ENCODE assay signal across 20 cellular contexts in genomic region chr5:124279146-124279545, GRCh38.
A peak's percentile ranks its signal among the peaks of the same experiment; 100 is the strongest.
DNase-seq lines count a peak whose midpoint lies in the region; ATAC-seq, FAIRE-seq and TF ChIP-seq lines count a peak whose summit lies in the region.
"Had no signal": no experiment of that assay in that cellular context is flagged by ENCODE, and none has a peak within 500 bp of the region (broad histone marks: within the 10 kb centered on the region; RNA-seq: fewer than 3 reads in every experiment).

No MANE protein-coding gene starts in this region.

- no peak for ATAC-seq in PC-3
- ATAC-seq: GM12878, HCT116 had no signal

- TF ChIP-seq CTCF in PC-3 (conservative IDR thresholded peaks at IDR 0.05; ENCODE audit: low read depth, low read length) (no peak), astrocyte (IDR thresholded peaks at IDR 0.05; ENCODE audit: insufficient read depth, low read depth, low read length) (no peak), nephron progenitor cell (IDR thresholded peaks at IDR 0.05) (no peak)

- no peaks in the 10 kb centered on the region for H3K9me3 Mint-ChIP-seq in astrocyte (ENCODE audit: unreplicated experiment)
- no peaks in the 10 kb centered on the region for H3K9me3 Mint-ChIP-seq in nephron progenitor cell

- no peak overlapping the region for H3K4me3 ChIP-seq in PC-3 (ENCODE audit: low read length)
- H3K4me3 ChIP-seq in astrocyte (ENCODE audit: insufficient read depth, low read depth, low read length): no peak overlapping the region
- H3K4me3 ChIP-seq in small intestine (ENCODE audit: low read depth in 1 of 2, low read length in 2 of 2): no peak overlapping the region
- H3K4me3 ChIP-seq: GM12878 had no signal

- H2AFZ ChIP-seq in PC-3 (ENCODE audit: low read length) (no peak overlapping the region), astrocyte (ENCODE audit: low read depth, low read length) (no peak overlapping the region)

- H3K79me2 ChIP-seq in PC-3 (ENCODE audit: low read length): no peaks in the 10 kb centered on the region
- no peaks in the 10 kb centered on the region for H3K79me2 ChIP-seq in astrocyte (ENCODE audit: insufficient read depth, low read length)

- DNase-seq in PC-3: no peak
- DNase-seq in astrocyte (ENCODE audit: low read depth): peak; percentile 30
- DNase-seq in nephron progenitor cell: no peak
- no peak for DNase-seq in small intestine
- no peak for DNase-seq in activated CD4-positive, CD25-positive, alpha-beta regulatory T cell (lab: John Stamatoyannopoulos, UW)
- DNase-seq in NCI-H774 (lab: John Stamatoyannopoulos, UW): no peak
- DNase-seq: ACHN; BE2C; C1 segment of cervical spinal cord; CD4-positive, CD25-positive, alpha-beta regulatory T cell; CD8-positive, alpha-beta memory T cell; COR-L47; DMS 273 treated with DMSO at 0.1 percent for 48 hours; DND-41; EL; GOT3; H7 had no signal

- H3K27ac Mint-ChIP-seq in astrocyte (ENCODE audit: unreplicated experiment): no peak overlapping the region
- peak overlapping the region; percentile 23 for H3K27ac Mint-ChIP-seq in nephron progenitor cell
- H3K27ac Mint-ChIP-seq: CD4-positive, CD25-positive, alpha-beta regulatory T cell; CD8-positive, alpha-beta memory T cell had no signal

- H4K20me1 ChIP-seq in PC-3 (ENCODE audit: low read length): no peaks in the 10 kb centered on the region
- H4K20me1 ChIP-seq in astrocyte (ENCODE audit: insufficient read depth, low read length): no peaks in the 10 kb centered on the region

- H3K4me2 ChIP-seq in PC-3 (ENCODE audit: low read length): no peak overlapping the region
- H3K4me2 ChIP-seq in astrocyte (ENCODE audit: low read length): no peak overlapping the region

- intact Hi-C loops in PC-3 (cut with micrococcal nuclease): no loop called here

- no peak overlapping the region for H3K4me3 Mint-ChIP-seq in astrocyte (ENCODE audit: unreplicated experiment)
- H3K4me3 Mint-ChIP-seq in nephron progenitor cell: no peak overlapping the region
- H3K4me3 Mint-ChIP-seq: CD4-positive, CD25-positive, alpha-beta regulatory T cell; CD8-positive, alpha-beta memory T cell had no signal

- WGBS in small intestine, 3 donors: 71 to 75% (median 72%) methylated on average over 2 of the region's 2 CpGs

- CTCF ChIA-PET in PC-3 (lab: Charles Lee): no interaction called here

- H3K27me3 Mint-ChIP-seq in astrocyte (ENCODE audit: low read depth, unreplicated experiment) (no peaks in the 10 kb centered on the region), nephron progenitor cell (ENCODE audit: low read depth, poor library complexity) (no peaks in the 10 kb centered on the region)
- H3K27me3 Mint-ChIP-seq: CD4-positive, CD25-positive, alpha-beta regulatory T cell; CD8-positive, alpha-beta memory T cell had no signal

- H3K36me3 ChIP-seq in PC-3 (ENCODE audit: low read depth, low read length): no peaks in the 10 kb centered on the region
- H3K36me3 ChIP-seq in astrocyte (ENCODE audit: insufficient read depth, low read length): no peaks in the 10 kb centered on the region
- no peaks in the 10 kb centered on the region for H3K36me3 ChIP-seq in small intestine (ENCODE audit: control insufficient read depth in 2 of 2, insufficient read depth in 2 of 2, low read length in 2 of 2)
- H3K36me3 ChIP-seq: BE2C had no signal

- POLR2A ChIA-PET in PC-3 (lab: Charles Lee; ENCODE audit: unreplicated experiment): no interaction called here

- peaks cover 9% of the 10 kb centered on the region for H3K4me1 ChIP-seq in PC-3 (ENCODE audit: insufficient read depth, low read length)
- H3K4me1 ChIP-seq in astrocyte (ENCODE audit: insufficient read depth, low read length): no peaks in the 10 kb centered on the region
- H3K4me1 ChIP-seq in small intestine (ENCODE audit: control insufficient read depth in 2 of 2, insufficient read depth in 1 of 2, low read depth in 1 of 2, low read length in 1 of 2): peaks cover 0 to 2% of the 10 kb centered on the region in 2 donors

- no peaks in the 10 kb centered on the region for H3K9me2 ChIP-seq in PC-3 (replicated peaks; ENCODE audit: low read length)

- no peaks in the 10 kb centered on the region for H3K9me3 ChIP-seq in PC-3 (ENCODE audit: low read length)
- no peaks in the 10 kb centered on the region for H3K9me3 ChIP-seq in astrocyte (ENCODE audit: insufficient read depth, low read depth, low read length)
- H3K9me3 ChIP-seq in small intestine (ENCODE audit: control insufficient read depth, low read depth): no peaks in the 10 kb centered on the region
- H3K9me3 ChIP-seq: BE2C had no signal

- H3K9ac ChIP-seq in PC-3 (ENCODE audit: low read length): no peak overlapping the region
- H3K9ac ChIP-seq in astrocyte (ENCODE audit: low read length): no peak overlapping the region

- no peaks in the 10 kb centered on the region for H3F3A ChIP-seq in PC-3 (ENCODE audit: low read length, unreplicated experiment)

- H3K4me1 Mint-ChIP-seq in astrocyte (ENCODE audit: low read depth, unreplicated experiment): peaks cover 14% of the 10 kb centered on the region
- H3K4me1 Mint-ChIP-seq in nephron progenitor cell: peaks cover 13% of the 10 kb centered on the region
- H3K4me1 Mint-ChIP-seq: CD4-positive, CD25-positive, alpha-beta regulatory T cell; CD8-positive, alpha-beta memory T cell had no signal

- peak overlapping the region; percentile 34; the same call in 1 of the 2 replicates for H3K27ac ChIP-seq in PC-3 (ENCODE audit: low read length)
- no peak overlapping the region for H3K27ac ChIP-seq in astrocyte (ENCODE audit: low read depth, low read length)
- no peak overlapping the region for H3K27ac ChIP-seq in small intestine (ENCODE audit: low read depth in 1 of 2, low read length in 1 of 2)

- no peaks in the 10 kb centered on the region for H3K27me3 ChIP-seq in PC-3 (ENCODE audit: low read length)
- H3K27me3 ChIP-seq in astrocyte (ENCODE audit: insufficient read depth, low read length): no peaks in the 10 kb centered on the region
- H3K27me3 ChIP-seq in small intestine (ENCODE audit: control insufficient read depth in 2 of 2, insufficient read depth in 2 of 2, low read length in 2 of 2): no peaks in the 10 kb centered on the region
- H3K27me3 ChIP-seq: BE2C had no signal

- H3K36me3 Mint-ChIP-seq in astrocyte (ENCODE audit: low read depth, unreplicated experiment) (peaks cover 1% of the 10 kb centered on the region), nephron progenitor cell (ENCODE audit: low read depth) (no peaks in the 10 kb centered on the region)
- H3K36me3 Mint-ChIP-seq: CD4-positive, CD25-positive, alpha-beta regulatory T cell; CD8-positive, alpha-beta memory T cell had no signal

- no peak for FAIRE-seq in astrocyte (lab: Jason Lieb, UNC)
- no peak for FAIRE-seq in small intestine (lab: Jason Lieb, UNC)
- FAIRE-seq: A204.1, GM12878 had no signal

- BruUV-seq in PC-3 (replicated peaks; lab: Mats Ljungman, UMichigan): no TSS peak
